ENCODE assay signal across 8 cellular contexts in the genomic region with DNA sequence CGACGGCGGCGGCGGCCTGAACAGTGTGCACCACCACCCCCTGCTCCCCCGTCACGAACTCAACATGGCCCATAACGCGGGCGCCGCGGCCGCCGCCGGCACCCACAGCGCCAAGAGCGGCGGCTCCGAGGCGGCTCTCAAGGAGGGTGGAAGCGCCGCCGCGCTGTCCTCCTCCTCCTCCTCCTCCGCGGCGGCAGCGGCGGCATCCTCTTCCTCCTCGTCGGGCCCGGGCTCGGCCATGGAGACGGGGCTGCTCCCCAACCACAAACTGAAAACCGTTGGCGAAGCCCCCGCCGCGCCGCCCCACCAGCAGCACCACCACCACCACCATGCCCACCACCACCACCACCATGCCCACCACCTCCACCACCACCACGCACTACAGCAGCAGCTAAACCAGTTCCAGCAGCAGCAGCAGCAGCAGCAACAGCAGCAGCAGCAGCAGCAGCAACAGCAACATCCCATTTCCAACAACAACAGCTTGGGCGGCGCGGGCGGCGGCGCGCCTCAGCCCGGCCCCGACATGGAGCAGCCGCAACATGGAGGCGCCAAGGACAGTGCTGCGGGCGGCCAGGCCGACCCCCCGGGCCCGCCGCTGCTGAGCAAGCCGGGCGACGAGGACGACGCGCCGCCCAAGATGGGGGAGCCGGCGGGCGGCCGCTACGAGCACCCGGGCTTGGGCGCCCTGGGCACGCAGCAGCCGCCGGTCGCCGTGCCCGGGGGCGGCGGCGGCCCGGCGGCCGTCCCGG. TPM values are rescaled to one million over a fixed set of nuclear protein-coding genes. Genes with fewer than 3 reads are reported as not detected.
DNase-seq lines count a peak whose midpoint lies in the region.

No MANE protein-coding gene starts in this region.

- no peaks in the 10 kb centered on the region for H3K27me3 ChIP-seq in mesendoderm (ENCODE audit: insufficient read depth, low read length, poor library complexity)

- H3K79me1 ChIP-seq in mesendoderm (ENCODE audit: low read length) = peaks cover 2% of the 10 kb centered on the region

- H3K9ac ChIP-seq in mesendoderm (ENCODE audit: low read length) = peak overlapping the region; percentile 94

- H3K36me3 ChIP-seq in mesendoderm (ENCODE audit: control insufficient read depth, insufficient read depth, low read length) = no peaks in the 10 kb centered on the region

- H4K8ac ChIP-seq in mesendoderm (ENCODE audit: low read depth, low read length) = no peak overlapping the region

- no peak overlapping the region for H2AK5ac ChIP-seq in mesendoderm (ENCODE audit: low read length)

- H3K23ac ChIP-seq in mesendoderm (ENCODE audit: low read length) = peak overlapping the region; percentile 0

- H3K79me2 ChIP-seq in mesendoderm (ENCODE audit: control insufficient read depth, insufficient read depth, low read length) = peaks cover 33% of the 10 kb centered on the region

- no peak overlapping the region for H3K4me2 ChIP-seq in mesendoderm (ENCODE audit: low read length)

- H2BK120ac ChIP-seq in mesendoderm (ENCODE audit: low read depth, low read length) = peak overlapping the region; percentile 2

- no CpG with 5 or more reads among the region's 85 CpGs for WGBS in mesendoderm (ENCODE audit: extremely low coverage, insufficient coverage, low lambda C conversion rate)

- peak overlapping the region; percentile 100 for H3K56ac ChIP-seq in mesendoderm (ENCODE audit: low read length)

- no peak overlapping the region for H2BK15ac ChIP-seq in mesendoderm (replicated peaks; ENCODE audit: low read depth)

- H3K4ac ChIP-seq in mesendoderm (ENCODE audit: low read depth, low read length) = peak overlapping the region; percentile 49

- H3K4me1 ChIP-seq in mesendoderm (ENCODE audit: control insufficient read depth, low read depth, low read length) = peaks cover 2% of the 10 kb centered on the region

- no peak overlapping the region for H4K5ac ChIP-seq in mesendoderm (ENCODE audit: low read length)

- H3K18ac ChIP-seq in mesendoderm (ENCODE audit: low read length) = peak overlapping the region; percentile 57

- H3K27ac ChIP-seq in mesendoderm (ENCODE audit: low read depth, low read length) = peak overlapping the region; percentile 94

- peak overlapping the region; percentile 97 for H2BK5ac ChIP-seq in mesendoderm (ENCODE audit: low read length)

- H3K4me3 ChIP-seq in mesendoderm (ENCODE audit: low read length) = peak overlapping the region; percentile 69

- DNase-seq in Daoy (ENCODE audit: low read depth) = peak; percentile 77
- peak; percentile 4 for DNase-seq in GOT3 (lab: John Stamatoyannopoulos, UW)
- DNase-seq in NAMALWA (ENCODE audit: low spot score) = peak; percentile 70
- DNase-seq in activated CD4-positive, alpha-beta T cell treated with anti-CD3 and anti-CD28 coated beads, Interleukin-2, amount 50 U/mL, for 24 hours (ENCODE audit: low read depth in 1 of 2, low spot score in 1 of 2) = peak; percentile 39 to 46
- peak; percentile 54 for DNase-seq in effector CD4-positive, alpha-beta T cell
- peak; percentile 59 for DNase-seq in mesendoderm
- peak; percentile 28 to 39 for DNase-seq in stimulated activated CD8-positive, alpha-beta memory T cell treated with anti-CD3 and anti-CD28 coated beads, Interleukin-15, amount 100 ng/mL, for 4 hours (ENCODE audit: low read depth in 2 of 2)
- DNase-seq in iPS-NIHi7 (ENCODE audit: extremely low spot score) = no peak

RNA-seq across cellular contexts. Expression of gene ARID1B, which starts 0.9 kb away (rescaled TPM):
- 15.7 and 16.3 TPM in 2 replicates for total RNA-seq in Daoy (2014; rRNA removed; shearing (Covaris generic))
- polyA plus RNA-seq in mesendoderm (2013, experiment 1 of 2) = 43.9 TPM
- 42.1 TPM for polyA plus RNA-seq in mesendoderm (2013, experiment 2 of 2)
